8 cellular contexts compared by ENCODE assay signal in genomic region chr6:37083243-37084138, GRCh38.
DNase-seq lines count a peak whose midpoint lies in the region; TF ChIP-seq lines count a peak whose summit lies in the region.

No MANE protein-coding gene starts in this region.

- no peak overlapping the region for H2AFZ ChIP-seq in mesenchymal stem cell (ENCODE audit: low read depth, low read length)

- H2AK5ac ChIP-seq in mesenchymal stem cell (ENCODE audit: low read length, severe bottlenecking): peak overlapping the region; percentile 57

- intact Hi-C loops in colonic mucosa (cut with DNase I): no loop called here
- intact Hi-C loops in activated CD4-positive, alpha-beta memory T cell treated with anti-CD3 and anti-CD28 coated beads for 36 hours (cut with micrococcal nuclease): no loop called here
- intact Hi-C loops in Calu3 (cut with micrococcal nuclease; ENCODE audit: unreplicated experiment): no loop called here

- peak overlapping the region; percentile 60 for H4K91ac ChIP-seq in mesenchymal stem cell (ENCODE audit: low read length)

- BruUV-seq in Calu3 (replicated peaks; lab: Mats Ljungman, UMichigan): no TSS peak

- H3K36me3 ChIP-seq in colonic mucosa: no peaks in the 10 kb centered on the region
- H3K36me3 ChIP-seq in mesenchymal stem cell (ENCODE audit: control insufficient read depth in 1 of 2, insufficient read depth in 2 of 2, low read depth in 1 of 2, low read length in 2 of 2): no peaks in the 10 kb centered on the region

- H2BK120ac ChIP-seq in mesenchymal stem cell (ENCODE audit: low read depth, low read length): no peak overlapping the region

- H3K9me3 ChIP-seq in colonic mucosa: no peaks in the 10 kb centered on the region
- no peaks in the 10 kb centered on the region for H3K9me3 ChIP-seq in mesenchymal stem cell (ENCODE audit: control insufficient read depth, low read length)

- peak overlapping the region in 1 of 2 experiments; percentile 37 for H2BK12ac ChIP-seq in mesenchymal stem cell (ENCODE audit: low read length in 2 of 2)

- peak overlapping the region; percentile 60 to 73 for H3K18ac ChIP-seq in mesenchymal stem cell (ENCODE audit: low read depth in 1 of 2, low read length in 2 of 2)

- WGBS in mesenchymal stem cell: 69% methylated on average over 12 of the region's 14 CpGs

- H4K8ac ChIP-seq in mesenchymal stem cell (ENCODE audit: low read length): peak overlapping the region; percentile 45

- H3K23ac ChIP-seq in mesenchymal stem cell (ENCODE audit: low read length in 2 of 2): no peak overlapping the region

- no peak overlapping the region for H3K4me2 ChIP-seq in mesenchymal stem cell (ENCODE audit: low read length, poor library complexity, severe bottlenecking)

- H2BK5ac ChIP-seq in mesenchymal stem cell (ENCODE audit: low read depth, low read length, poor library complexity, severe bottlenecking): no peak overlapping the region

- TF ChIP-seq CTCF in AG09309 (IDR thresholded peaks at IDR 0.05; ENCODE audit: control insufficient read depth, insufficient read depth, low read depth, low read length, missing control alignments) (no peak), colonic mucosa (IDR thresholded peaks at IDR 0.05) (no peak), Calu3 (IDR thresholded peaks at IDR 0.05; ENCODE audit: unreplicated experiment) (no peak)

- H3K4me3 Mint-ChIP-seq in activated CD4-positive, alpha-beta memory T cell treated with anti-CD3 and anti-CD28 coated beads for 36 hours: no peak overlapping the region
- no peak overlapping the region for H3K4me3 Mint-ChIP-seq in Calu3 (ENCODE audit: low read depth, unreplicated experiment)

- H3K36me3 Mint-ChIP-seq in activated CD4-positive, alpha-beta memory T cell treated with anti-CD3 and anti-CD28 coated beads for 36 hours: no peaks in the 10 kb centered on the region
- H3K36me3 Mint-ChIP-seq in Calu3 (ENCODE audit: insufficient read depth, unreplicated experiment): no peaks in the 10 kb centered on the region

- POLR2A ChIA-PET in activated CD4-positive, alpha-beta memory T cell treated with anti-CD3 and anti-CD28 coated beads for 36 hours (lab: Charles Lee): no interaction called here

- no peaks in the 10 kb centered on the region for H3K4me1 ChIP-seq in colonic mucosa
- peaks cover 1% of the 10 kb centered on the region for H3K4me1 ChIP-seq in mesenchymal stem cell (ENCODE audit: control insufficient read depth, insufficient read depth, low read depth, low read length)

- H3K27ac ChIP-seq in colonic mucosa (peak overlapping the region; percentile 9), mesenchymal stem cell (ENCODE audit: low read length, poor library complexity, severe bottlenecking) (no peak overlapping the region)

- H3K9ac ChIP-seq in colonic mucosa (ENCODE audit: low read depth in 2 of 2, low read length in 2 of 2) (no peak overlapping the region), mesenchymal stem cell (ENCODE audit: low read length) (no peak overlapping the region)

- H3K27me3 ChIP-seq in colonic mucosa: no peaks in the 10 kb centered on the region
- no peaks in the 10 kb centered on the region for H3K27me3 ChIP-seq in mesenchymal stem cell (ENCODE audit: control insufficient read depth in 1 of 2, insufficient read depth in 1 of 2, low read length in 2 of 2)

- CTCF ChIA-PET in activated CD4-positive, alpha-beta memory T cell treated with anti-CD3 and anti-CD28 coated beads for 36 hours (lab: Charles Lee): interaction anchor here (0.7 kb wide), 1 partner anchor 31 kb away, joined by 3 read pairs; no protein-coding TSS in a partner anchor
- CTCF ChIA-PET in Calu3 (lab: Charles Lee): no interaction called here

- H3K4me1 Mint-ChIP-seq in activated CD4-positive, alpha-beta memory T cell treated with anti-CD3 and anti-CD28 coated beads for 36 hours (ENCODE audit: low read depth): no peaks in the 10 kb centered on the region
- no peaks in the 10 kb centered on the region for H3K4me1 Mint-ChIP-seq in Calu3 (ENCODE audit: low read depth, unreplicated experiment)

- no peaks in the 10 kb centered on the region for H3K79me1 ChIP-seq in mesenchymal stem cell (replicated peaks; ENCODE audit: low read length, poor library complexity, severe bottlenecking)

- no peaks in the 10 kb centered on the region for H3K9me3 Mint-ChIP-seq in activated CD4-positive, alpha-beta memory T cell treated with anti-CD3 and anti-CD28 coated beads for 36 hours
- no peaks in the 10 kb centered on the region for H3K9me3 Mint-ChIP-seq in Calu3 (ENCODE audit: low read depth, unreplicated experiment)

- H3K4me3 ChIP-seq in AG09309 (ENCODE audit: control insufficient read depth, low read depth, low read length) (no peak overlapping the region), colonic mucosa (no peak overlapping the region), mesenchymal stem cell (ENCODE audit: insufficient read depth in 1 of 2, low read depth in 1 of 2, low read length in 2 of 2) (no peak overlapping the region)

- H3K27ac Mint-ChIP-seq in activated CD4-positive, alpha-beta memory T cell treated with anti-CD3 and anti-CD28 coated beads for 36 hours: no peak overlapping the region
- no peak overlapping the region for H3K27ac Mint-ChIP-seq in Calu3 (ENCODE audit: unreplicated experiment)

- H3K27me3 Mint-ChIP-seq in activated CD4-positive, alpha-beta memory T cell treated with anti-CD3 and anti-CD28 coated beads for 36 hours: no peaks in the 10 kb centered on the region
- H3K27me3 Mint-ChIP-seq in Calu3 (ENCODE audit: unreplicated experiment): no peaks in the 10 kb centered on the region

- peak overlapping the region; percentile 39 to 64 for H3K4ac ChIP-seq in mesenchymal stem cell (ENCODE audit: low read depth in 1 of 2, low read length in 2 of 2)

- H3K14ac ChIP-seq in mesenchymal stem cell (ENCODE audit: low read length in 2 of 2): no peak overlapping the region

- peak overlapping the region; percentile 91 for H2BK15ac ChIP-seq in mesenchymal stem cell (ENCODE audit: low read depth, poor library complexity, severe bottlenecking)

- DNase-seq in AG09309 (ENCODE audit: low read depth): peak; percentile 60
- DNase-seq in NCI-H1417 treated with DMSO at 0.1 percent for 48 hours (lab: John Stamatoyannopoulos, UW): peak; percentile 28
- DNase-seq in colonic mucosa: peak; percentile 51
- peak; percentile 93 for DNase-seq in mesenchymal stem cell
- no peak for DNase-seq in activated CD4-positive, alpha-beta memory T cell treated with anti-CD3 and anti-CD28 coated beads for 36 hours
- DNase-seq in stimulated activated naive CD4-positive, alpha-beta T cell (lab: John Stamatoyannopoulos, UW): no peak
- DNase-seq in T-helper 9 cell: no peak
- DNase-seq in Calu3: no peak

Comparison
In these comparisons a context has a peak if more than half of its experiments do, and no peak if none do; other contexts are left out.
1. DNase-seq: peak in AG09309 (single experiment), NCI-H1417 treated with DMSO at 0.1 percent for 48 hours (single experiment), colonic mucosa (single experiment) and mesenchymal stem cell (single experiment); none in activated CD4-positive, alpha-beta memory T cell treated with anti-CD3 and anti-CD28 coated beads for 36 hours (single experiment), stimulated activated naive CD4-positive, alpha-beta T cell (0 of 6), T-helper 9 cell (single experiment) and Calu3 (single experiment).